19 cellular contexts compared by ENCODE assay signal in the genomic region with DNA sequence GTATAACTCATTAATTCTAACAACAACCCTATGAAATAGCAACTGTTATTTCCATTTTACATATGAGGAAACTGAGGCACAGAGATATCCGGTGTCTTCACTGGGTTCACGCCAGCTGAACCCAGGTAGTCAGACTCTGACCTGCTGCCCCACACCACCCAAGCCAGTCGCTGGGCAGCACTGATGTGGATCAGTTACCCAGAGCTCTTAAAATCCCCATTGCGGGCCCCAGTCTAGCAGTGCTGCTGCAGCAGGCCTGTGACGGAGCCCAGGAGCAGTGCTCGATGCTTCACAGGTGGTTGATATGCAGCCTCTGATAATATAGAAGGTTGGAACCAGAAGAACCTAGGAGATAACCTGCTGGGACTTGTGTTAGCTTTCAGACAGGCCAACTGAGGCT. TPM values are rescaled to one million over a fixed set of nuclear protein-coding genes. Genes with fewer than 3 reads are reported as not detected.
DNase-seq lines count a peak whose midpoint lies in the region; TF ChIP-seq lines count a peak whose summit lies in the region.
"Had no signal": no experiment of that assay in that cellular context is flagged by ENCODE, and none has a peak within 500 bp of the region (broad histone marks: within the 10 kb centered on the region; RNA-seq: fewer than 3 reads in every experiment).

No MANE protein-coding gene starts in this region.

- CTCF ChIA-PET in RWPE1 (lab: Yijun Ruan, JAX): interaction anchor here (0.8 to 1.7 kb wide), 3 partner anchors 10 to 485 kb away, joined by 5 read pairs; no protein-coding TSS in a partner anchor

- DNase-seq in 8988T (peak; percentile 11), RWPE1 (ENCODE audit: low spot score) (no peak), nephron progenitor cell (no peak), type B pancreatic cell (ENCODE audit: extremely low spot score, unreplicated experiment) (no peak), NCI-H82 (lab: John Stamatoyannopoulos, UW) (no peak), germinal center (ENCODE audit: low spot score) (no peak)
- no peak for DNase-seq in activated CD4-positive, alpha-beta T cell treated with anti-CD3 and anti-CD28 coated beads for 4 hours
- DNase-seq: Caco-2; CD4-positive, CD25-positive, alpha-beta regulatory T cell; CD8-positive, alpha-beta T cell; DMS 273 treated with DMSO at 0.1 percent for 48 hours; DMS79; EL; GDM1; H9 had no signal

- H3K27me3 Mint-ChIP-seq in nephron progenitor cell (ENCODE audit: low read depth, poor library complexity): no peaks in the 10 kb centered on the region
- no peaks in the 10 kb centered on the region for H3K27me3 Mint-ChIP-seq in type B pancreatic cell
- H3K27me3 Mint-ChIP-seq: B cell; CD4-positive, CD25-positive, alpha-beta regulatory T cell had no signal

- no peak for TF ChIP-seq CTCF in RWPE1 (conservative IDR thresholded peaks at IDR 0.05; ENCODE audit: low read depth)
- TF ChIP-seq CTCF in nephron progenitor cell (IDR thresholded peaks at IDR 0.05): no peak
- no peak for TF ChIP-seq CTCF in type B pancreatic cell (conservative IDR thresholded peaks at IDR 0.05)

- H3K4me3 Mint-ChIP-seq in nephron progenitor cell (no peak overlapping the region), type B pancreatic cell (no peak overlapping the region)
- H3K4me3 Mint-ChIP-seq: B cell; CD4-positive, CD25-positive, alpha-beta regulatory T cell; CD8-positive, alpha-beta T cell; GM23338; H9 had no signal

- H3K36me3 Mint-ChIP-seq in nephron progenitor cell (ENCODE audit: low read depth) (peaks cover 32% of the 10 kb centered on the region), type B pancreatic cell (peaks cover 20% of the 10 kb centered on the region)

- H3K27ac ChIP-seq in RWPE1: peak overlapping the region; percentile 100
- H3K27ac ChIP-seq: BLaER1, C4-2B had no signal

- H3K4me1 Mint-ChIP-seq in nephron progenitor cell (peaks cover 65% of the 10 kb centered on the region), type B pancreatic cell (ENCODE audit: unreplicated experiment) (peaks cover 35% of the 10 kb centered on the region)

- POLR2A ChIA-PET in RWPE1 (lab: Yijun Ruan, JAX; ENCODE audit: low non-redundant PET): interaction anchor here (1.4 kb wide), 1 partner anchor 199 kb away, joined by 3 read pairs; no protein-coding TSS in a partner anchor

- H3K27ac Mint-ChIP-seq in nephron progenitor cell (peak overlapping the region; percentile 41), type B pancreatic cell (peak overlapping the region; percentile 26)
- H3K27ac Mint-ChIP-seq: B cell; CD4-positive, CD25-positive, alpha-beta regulatory T cell; CD8-positive, alpha-beta T cell; GM23338; H9 had no signal

- H3K9me3 Mint-ChIP-seq in nephron progenitor cell: no peaks in the 10 kb centered on the region
- no peaks in the 10 kb centered on the region for H3K9me3 Mint-ChIP-seq in type B pancreatic cell
- H3K9me3 Mint-ChIP-seq: CD4-positive, CD25-positive, alpha-beta regulatory T cell; CD8-positive, alpha-beta T cell; GM23338; H9 had no signal

RNA-seq across cellular contexts. Expression of gene PTPA, which starts 24.3 kb away (rescaled TPM):
- total RNA-seq in type B pancreatic cell (ENCODE audit: low replicate concordance): 102 and 115 TPM in 2 replicates

RNA-seq across cellular contexts. Expression of gene CRAT, which starts 24.9 kb away (rescaled TPM):
- 14.5 and 28.4 TPM in 2 replicates for total RNA-seq in type B pancreatic cell (ENCODE audit: low replicate concordance)

RNA-seq across cellular contexts. Expression of gene IER5L, which starts 42.6 kb away (rescaled TPM):
- total RNA-seq in type B pancreatic cell (ENCODE audit: low replicate concordance): 22.3 and 37.5 TPM in 2 replicates

RNA-seq across cellular contexts. Expression of gene DOLPP1, which starts 54.6 kb away (rescaled TPM):
- total RNA-seq in type B pancreatic cell (ENCODE audit: low replicate concordance): 20.2 and 21.1 TPM in 2 replicates
